ENCODE assay signal across 25 cellular contexts in genomic region chr6:18550119-18550518, GRCh38.
"Had no signal": no experiment of that assay in that cellular context is flagged by ENCODE, and none has a peak within 500 bp of the region (broad histone marks: within the 10 kb centered on the region; RNA-seq: fewer than 3 reads in every experiment).

No MANE protein-coding gene starts in this region.

- DNase-seq: cortex of kidney; effector CD8-positive, alpha-beta T cell; effector memory CD8-positive, alpha-beta T cell; endodermal cell; erythroblast; esophagus squamous epithelium; foreskin fibroblast; foreskin melanocyte; gastrocnemius medialis; glutamatergic neuron; head of caudate nucleus; heart right ventricle; hippocampal formation; left cardiac atrium; left lung; left ventricle myocardium superior; lower lobe of right lung; mesenchymal stem cell; mucosa of descending colon; naive B cell had no signal

- H3K36me3 ChIP-seq: esophagus squamous epithelium, gastrocnemius medialis, heart right ventricle, left lung, lower lobe of right lung had no signal

- ATAC-seq: effector memory CD8-positive, alpha-beta T cell; esophagus mucosa; gastrocnemius medialis; heart right ventricle; left cardiac atrium; left lung; left ventricle myocardium superior; lower lobe of right lung; mucosa of descending colon had no signal

- FAIRE-seq: endometrium, islet of Langerhans, keratinocyte had no signal

- H3K9me3 ChIP-seq: esophagus squamous epithelium, gastrocnemius medialis, lower lobe of right lung, mucosa of descending colon had no signal

- H3K27ac ChIP-seq: epithelial cell of prostate, esophagus squamous epithelium, gastrocnemius medialis, heart right ventricle, left lung, lower lobe of right lung had no signal

- H3K27me3 ChIP-seq: esophagus squamous epithelium, gastrocnemius medialis, left lung had no signal

- H3K4me3 ChIP-seq: esophagus squamous epithelium, gastrocnemius medialis, heart right ventricle, left lung, lower lobe of right lung, mucosa of descending colon had no signal

- H3K4me1 ChIP-seq: esophagus squamous epithelium, gastrocnemius medialis, heart right ventricle, left lung, lower lobe of right lung had no signal
